In genomic region chr5:37112383-37112991, GRCh38 we compare ENCODE assay signal across 16 cellular contexts.
A peak's percentile ranks its signal among the peaks of the same experiment; 100 is the strongest.
DNase-seq lines count a peak whose midpoint lies in the region; ATAC-seq and TF ChIP-seq lines count a peak whose summit lies in the region.
"Had no signal": no experiment of that assay in that cellular context is flagged by ENCODE, and none has a peak within 500 bp of the region (broad histone marks: within the 10 kb centered on the region; RNA-seq: fewer than 3 reads in every experiment).

No MANE protein-coding gene starts in this region.

- H3K79me2 ChIP-seq in OCI-LY1 (ENCODE audit: insufficient read depth, low read length) = no peaks in the 10 kb centered on the region

- H3K4me3 ChIP-seq in OCI-LY1 (ENCODE audit: low read depth, low read length, poor library complexity, severe bottlenecking) (no peak overlapping the region), dorsolateral prefrontal cortex (no peak overlapping the region)
- H3K4me3 ChIP-seq: prostate gland, thoracic aorta had no signal

- H3K9me2 ChIP-seq in OCI-LY1 (ENCODE audit: low read depth, low read length) = no peaks in the 10 kb centered on the region

- H2AFZ ChIP-seq in OCI-LY1 (ENCODE audit: low read length) = no peak overlapping the region

- H3K9me3 ChIP-seq in OCI-LY1 (ENCODE audit: low read length) = no peaks in the 10 kb centered on the region; the same call in 1 of the 2 replicates
- H3K9me3 ChIP-seq: prostate gland, thoracic aorta had no signal

- no peak overlapping the region for H3K9ac ChIP-seq in OCI-LY1 (ENCODE audit: low read length)

- H3K4me2 ChIP-seq in OCI-LY1 (ENCODE audit: low read length) = no peak overlapping the region

- no peaks in the 10 kb centered on the region for H3K27me3 ChIP-seq in OCI-LY1 (ENCODE audit: insufficient read depth, low read length)
- H3K27me3 ChIP-seq in dorsolateral prefrontal cortex = no peaks in the 10 kb centered on the region

- H3F3A ChIP-seq in OCI-LY1 (ENCODE audit: insufficient read depth, low read length) = no peaks in the 10 kb centered on the region

- TF ChIP-seq CTCF in OCI-LY1 (IDR thresholded peaks at IDR 0.05; ENCODE audit: low read length) = no peak
- TF ChIP-seq CTCF in dorsolateral prefrontal cortex (IDR thresholded peaks at IDR 0.05 in 54 of 56, conservative IDR thresholded peaks at IDR 0.05 in 2 of 56; ENCODE audit: low read depth in 1 of 56, partially characterized antibody in 56 of 56) = no peak

- peaks cover 10% of the 10 kb centered on the region for H3K4me1 ChIP-seq in OCI-LY1 (ENCODE audit: insufficient read depth, low read length, severe bottlenecking)
- H3K4me1 ChIP-seq: prostate gland had no signal

- H3K27ac ChIP-seq in OCI-LY1 (ENCODE audit: low read depth, low read length, poor library complexity, severe bottlenecking) (peak overlapping the region; percentile 45), dorsolateral prefrontal cortex (peak overlapping the region in 11 of 59 donors; percentile 2 to 43 (median 21))
- H3K27ac ChIP-seq: prostate gland, thoracic aorta had no signal

- H4K20me1 ChIP-seq in OCI-LY1 (ENCODE audit: insufficient read depth, low read length) = no peaks in the 10 kb centered on the region

- peak; percentile 43 for ATAC-seq in GM18511 (IDR thresholded peaks at IDR 0.05; ENCODE audit: unreplicated experiment)
- peak; percentile 33 for ATAC-seq in GM21529 (IDR thresholded peaks at IDR 0.05; ENCODE audit: unreplicated experiment)
- ATAC-seq: Panc1 had no signal

- peak; percentile 38 for DNase-seq in iris pigment epithelial cell (ENCODE audit: low read depth)
- no peak for DNase-seq in dorsolateral prefrontal cortex
- DNase-seq in hippocampal formation (lab: John Stamatoyannopoulos, UW) = no peak
- DNase-seq in NCI-H69 (lab: John Stamatoyannopoulos, UW) = no peak
- DNase-seq: activated B cell treated with CpG ODN at 0.5 μM for 24 hours; amygdala; effector memory CD4-positive, alpha-beta T cell; head of caudate nucleus; mesendoderm; NCI-H2029 had no signal

- intact Hi-C loops in dorsolateral prefrontal cortex (cut with DNase I) = no loop called here

- H3K36me3 ChIP-seq in OCI-LY1 (ENCODE audit: insufficient read depth, low read length) = peaks cover 46% of the 10 kb centered on the region
